In the genomic region with DNA sequence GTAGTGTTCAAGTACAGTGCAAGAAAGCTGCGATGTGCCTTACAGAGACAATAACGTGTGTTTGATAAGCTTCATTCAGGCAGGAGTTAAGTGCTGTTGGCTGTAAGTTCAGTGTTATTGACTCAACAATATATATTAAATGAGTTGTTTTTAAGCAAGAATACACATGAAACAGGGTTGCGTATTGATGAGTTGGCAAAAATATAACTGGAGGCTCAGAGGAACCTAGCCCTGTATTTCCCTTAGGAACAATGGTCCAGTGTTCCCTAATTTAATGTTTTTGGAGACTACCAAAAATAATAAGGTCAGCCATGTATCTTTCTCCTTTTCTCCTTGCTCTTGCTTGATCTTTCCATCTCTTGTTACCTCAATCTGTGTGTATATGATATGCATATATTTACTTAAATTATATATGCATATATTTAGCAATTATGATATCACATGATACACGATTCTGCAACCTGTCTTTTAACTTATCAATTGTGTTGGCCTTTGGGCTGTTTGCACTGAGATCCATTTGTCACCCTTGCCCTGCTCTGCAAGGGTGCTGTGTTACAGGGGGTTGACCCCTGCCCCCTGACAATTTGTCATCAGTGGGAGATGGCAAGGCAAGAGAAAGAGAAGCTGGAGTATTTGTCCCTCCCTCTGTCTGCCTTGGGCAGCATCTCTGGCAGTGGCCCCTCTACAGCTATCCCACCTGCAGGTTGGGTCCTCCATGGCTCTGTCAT, we compare ENCODE assay signal across 3 cellular contexts.
A peak's percentile ranks its signal among the peaks of the same experiment; 100 is the strongest.
TF ChIP-seq lines count a peak whose summit lies in the region.

No MANE protein-coding gene starts in this region.

TF ChIP-seq in A549, 52 proteins besides CTCF, POLR2A, EP300 and RAD21:
- TF ChIP-seq ATOH8 (CRISPR knock-in tag; IDR thresholded peaks at IDR 0.05; ENCODE audit: low read depth): no peak
- no peak for TF ChIP-seq RNF2 (IDR thresholded peaks at IDR 0.05; ENCODE audit: borderline replicate concordance, low read depth)
- TF ChIP-seq MAFK (IDR thresholded peaks at IDR 0.05; ENCODE audit: partially characterized antibody): peak; percentile 74
- no peak for TF ChIP-seq JUNB (IDR thresholded peaks at IDR 0.05)
- TF ChIP-seq CEBPB (IDR thresholded peaks at IDR 0.05): no peak

TF ChIP-seq in K562, 482 proteins besides CTCF, POLR2A, EP300 and RAD21:
- TF ChIP-seq KDM4B (IDR thresholded peaks at IDR 0.05; ENCODE audit: borderline replicate concordance in 2 of 2, low read depth in 1 of 2): no peak
- peak; percentile 81 for TF ChIP-seq ZNF316 (IDR thresholded peaks at IDR 0.05)
- no peak for TF ChIP-seq ELF1 (tag; IDR thresholded peaks at IDR 0.05)
- TF ChIP-seq, protein P1, sequence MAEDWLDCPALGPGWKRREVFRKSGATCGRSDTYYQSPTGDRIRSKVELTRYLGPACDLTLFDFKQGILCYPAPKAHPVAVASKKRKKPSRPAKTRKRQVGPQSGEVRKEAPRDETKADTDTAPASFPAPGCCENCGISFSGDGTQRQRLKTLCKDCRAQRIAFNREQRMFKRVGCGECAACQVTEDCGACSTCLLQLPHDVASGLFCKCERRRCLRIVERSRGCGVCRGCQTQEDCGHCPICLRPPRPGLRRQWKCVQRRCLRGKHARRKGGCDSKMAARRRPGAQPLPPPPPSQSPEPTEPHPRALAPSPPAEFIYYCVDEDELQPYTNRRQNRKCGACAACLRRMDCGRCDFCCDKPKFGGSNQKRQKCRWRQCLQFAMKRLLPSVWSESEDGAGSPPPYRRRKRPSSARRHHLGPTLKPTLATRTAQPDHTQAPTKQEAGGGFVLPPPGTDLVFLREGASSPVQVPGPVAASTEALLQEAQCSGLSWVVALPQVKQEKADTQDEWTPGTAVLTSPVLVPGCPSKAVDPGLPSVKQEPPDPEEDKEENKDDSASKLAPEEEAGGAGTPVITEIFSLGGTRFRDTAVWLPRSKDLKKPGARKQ (CRISPR knock-in tag; IDR thresholded peaks at IDR 0.05): no peak
- TF ChIP-seq TAL1 (IDR thresholded peaks at IDR 0.05): no peak
- peak; percentile 75 for TF ChIP-seq MAFF (IDR thresholded peaks at IDR 0.05; ENCODE audit: low read length)
- peak; percentile 72; the same call in 1 of the 2 replicates for TF ChIP-seq C11orf30 (IDR thresholded peaks at IDR 0.05; ENCODE audit: low read depth)
- no peak for TF ChIP-seq EZH2 (IDR thresholded peaks at IDR 0.05; ENCODE audit: borderline replicate concordance, low read depth, low read length)
- no peak for TF ChIP-seq CREB3L1 (IDR thresholded peaks at IDR 0.05; ENCODE audit: borderline replicate concordance, low read depth)
- TF ChIP-seq POLR2H (tag; IDR thresholded peaks at IDR 0.05; ENCODE audit: low read depth): no peak
- TF ChIP-seq NCOA2 (IDR thresholded peaks at IDR 0.05; ENCODE audit: partially characterized antibody in 2 of 2): no peak
- TF ChIP-seq, protein P2, sequence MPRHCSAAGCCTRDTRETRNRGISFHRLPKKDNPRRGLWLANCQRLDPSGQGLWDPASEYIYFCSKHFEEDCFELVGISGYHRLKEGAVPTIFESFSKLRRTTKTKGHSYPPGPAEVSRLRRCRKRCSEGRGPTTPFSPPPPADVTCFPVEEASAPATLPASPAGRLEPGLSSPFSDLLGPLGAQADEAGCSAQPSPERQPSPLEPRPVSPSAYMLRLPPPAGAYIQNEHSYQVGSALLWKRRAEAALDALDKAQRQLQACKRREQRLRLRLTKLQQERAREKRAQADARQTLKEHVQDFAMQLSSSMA (CRISPR knock-in tag; IDR thresholded peaks at IDR 0.05): no peak
- no peak for TF ChIP-seq ZNF431 (CRISPR knock-in tag; IDR thresholded peaks at IDR 0.05)
- no peak for TF ChIP-seq ZNF584 (CRISPR knock-in tag; IDR thresholded peaks at IDR 0.05; ENCODE audit: low read depth)
- TF ChIP-seq ZNF184 (CRISPR knock-in tag; IDR thresholded peaks at IDR 0.05): no peak
- peak; percentile 78 for TF ChIP-seq MAFK (IDR thresholded peaks at IDR 0.05; ENCODE audit: low read length)
- TF ChIP-seq MAFG (tag; conservative IDR thresholded peaks at IDR 0.05): peak; percentile 79
- no peak for TF ChIP-seq ZNF134 (CRISPR knock-in tag; conservative IDR thresholded peaks at IDR 0.05)
- TF ChIP-seq ZBTB9 (CRISPR knock-in tag; IDR thresholded peaks at IDR 0.05): no peak
- TF ChIP-seq HEY1 (CRISPR knock-in tag; IDR thresholded peaks at IDR 0.05; ENCODE audit: borderline replicate concordance): no peak

TF ChIP-seq in liver, 16 proteins besides CTCF, POLR2A, EP300 and RAD21 (continued from another document):
- TF ChIP-seq, protein P3, sequence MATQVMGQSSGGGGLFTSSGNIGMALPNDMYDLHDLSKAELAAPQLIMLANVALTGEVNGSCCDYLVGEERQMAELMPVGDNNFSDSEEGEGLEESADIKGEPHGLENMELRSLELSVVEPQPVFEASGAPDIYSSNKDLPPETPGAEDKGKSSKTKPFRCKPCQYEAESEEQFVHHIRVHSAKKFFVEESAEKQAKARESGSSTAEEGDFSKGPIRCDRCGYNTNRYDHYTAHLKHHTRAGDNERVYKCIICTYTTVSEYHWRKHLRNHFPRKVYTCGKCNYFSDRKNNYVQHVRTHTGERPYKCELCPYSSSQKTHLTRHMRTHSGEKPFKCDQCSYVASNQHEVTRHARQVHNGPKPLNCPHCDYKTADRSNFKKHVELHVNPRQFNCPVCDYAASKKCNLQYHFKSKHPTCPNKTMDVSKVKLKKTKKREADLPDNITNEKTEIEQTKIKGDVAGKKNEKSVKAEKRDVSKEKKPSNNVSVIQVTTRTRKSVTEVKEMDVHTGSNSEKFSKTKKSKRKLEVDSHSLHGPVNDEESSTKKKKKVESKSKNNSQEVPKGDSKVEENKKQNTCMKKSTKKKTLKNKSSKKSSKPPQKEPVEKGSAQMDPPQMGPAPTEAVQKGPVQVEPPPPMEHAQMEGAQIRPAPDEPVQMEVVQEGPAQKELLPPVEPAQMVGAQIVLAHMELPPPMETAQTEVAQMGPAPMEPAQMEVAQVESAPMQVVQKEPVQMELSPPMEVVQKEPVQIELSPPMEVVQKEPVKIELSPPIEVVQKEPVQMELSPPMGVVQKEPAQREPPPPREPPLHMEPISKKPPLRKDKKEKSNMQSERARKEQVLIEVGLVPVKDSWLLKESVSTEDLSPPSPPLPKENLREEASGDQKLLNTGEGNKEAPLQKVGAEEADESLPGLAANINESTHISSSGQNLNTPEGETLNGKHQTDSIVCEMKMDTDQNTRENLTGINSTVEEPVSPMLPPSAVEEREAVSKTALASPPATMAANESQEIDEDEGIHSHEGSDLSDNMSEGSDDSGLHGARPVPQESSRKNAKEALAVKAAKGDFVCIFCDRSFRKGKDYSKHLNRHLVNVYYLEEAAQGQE (IDR thresholded peaks at IDR 0.05): no peak
- peak; percentile 32 to 59 for TF ChIP-seq RXRA (IDR thresholded peaks at IDR 0.05)
- TF ChIP-seq YY1 (IDR thresholded peaks at IDR 0.05): no peak
- TF ChIP-seq NR2F2 (IDR thresholded peaks at IDR 0.05): no peak
- no peak for TF ChIP-seq GABPA (IDR thresholded peaks at IDR 0.05 in 1 of 2, conservative IDR thresholded peaks at IDR 0.05 in 1 of 2)
- no peak for TF ChIP-seq FOXA2 (IDR thresholded peaks at IDR 0.05)
- TF ChIP-seq TAF1 (conservative IDR thresholded peaks at IDR 0.05): no peak
- peak; percentile 32 to 55 for TF ChIP-seq HNF4A (conservative IDR thresholded peaks at IDR 0.05)
- no peak for TF ChIP-seq EGR1 (IDR thresholded peaks at IDR 0.05; ENCODE audit: low read depth in 2 of 2)
- TF ChIP-seq, protein P4, sequence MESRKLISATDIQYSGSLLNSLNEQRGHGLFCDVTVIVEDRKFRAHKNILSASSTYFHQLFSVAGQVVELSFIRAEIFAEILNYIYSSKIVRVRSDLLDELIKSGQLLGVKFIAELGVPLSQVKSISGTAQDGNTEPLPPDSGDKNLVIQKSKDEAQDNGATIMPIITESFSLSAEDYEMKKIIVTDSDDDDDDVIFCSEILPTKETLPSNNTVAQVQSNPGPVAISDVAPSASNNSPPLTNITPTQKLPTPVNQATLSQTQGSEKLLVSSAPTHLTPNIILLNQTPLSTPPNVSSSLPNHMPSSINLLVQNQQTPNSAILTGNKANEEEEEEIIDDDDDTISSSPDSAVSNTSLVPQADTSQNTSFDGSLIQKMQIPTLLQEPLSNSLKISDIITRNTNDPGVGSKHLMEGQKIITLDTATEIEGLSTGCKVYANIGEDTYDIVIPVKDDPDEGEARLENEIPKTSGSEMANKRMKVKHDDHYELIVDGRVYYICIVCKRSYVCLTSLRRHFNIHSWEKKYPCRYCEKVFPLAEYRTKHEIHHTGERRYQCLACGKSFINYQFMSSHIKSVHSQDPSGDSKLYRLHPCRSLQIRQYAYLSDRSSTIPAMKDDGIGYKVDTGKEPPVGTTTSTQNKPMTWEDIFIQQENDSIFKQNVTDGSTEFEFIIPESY (IDR thresholded peaks at IDR 0.05): no peak
- TF ChIP-seq ATF3 (IDR thresholded peaks at IDR 0.05): no peak
- TF ChIP-seq JUND (IDR thresholded peaks at IDR 0.05): no peak
- TF ChIP-seq MAX (IDR thresholded peaks at IDR 0.05): no peak
- TF ChIP-seq HNF4G (IDR thresholded peaks at IDR 0.05): no peak
- TF ChIP-seq FOXA1 (IDR thresholded peaks at IDR 0.05): no peak
TF ChIP-seq in liver: peak in this region for 2.
